ENCODE assay signal across 1 cellular context in the genomic region with DNA sequence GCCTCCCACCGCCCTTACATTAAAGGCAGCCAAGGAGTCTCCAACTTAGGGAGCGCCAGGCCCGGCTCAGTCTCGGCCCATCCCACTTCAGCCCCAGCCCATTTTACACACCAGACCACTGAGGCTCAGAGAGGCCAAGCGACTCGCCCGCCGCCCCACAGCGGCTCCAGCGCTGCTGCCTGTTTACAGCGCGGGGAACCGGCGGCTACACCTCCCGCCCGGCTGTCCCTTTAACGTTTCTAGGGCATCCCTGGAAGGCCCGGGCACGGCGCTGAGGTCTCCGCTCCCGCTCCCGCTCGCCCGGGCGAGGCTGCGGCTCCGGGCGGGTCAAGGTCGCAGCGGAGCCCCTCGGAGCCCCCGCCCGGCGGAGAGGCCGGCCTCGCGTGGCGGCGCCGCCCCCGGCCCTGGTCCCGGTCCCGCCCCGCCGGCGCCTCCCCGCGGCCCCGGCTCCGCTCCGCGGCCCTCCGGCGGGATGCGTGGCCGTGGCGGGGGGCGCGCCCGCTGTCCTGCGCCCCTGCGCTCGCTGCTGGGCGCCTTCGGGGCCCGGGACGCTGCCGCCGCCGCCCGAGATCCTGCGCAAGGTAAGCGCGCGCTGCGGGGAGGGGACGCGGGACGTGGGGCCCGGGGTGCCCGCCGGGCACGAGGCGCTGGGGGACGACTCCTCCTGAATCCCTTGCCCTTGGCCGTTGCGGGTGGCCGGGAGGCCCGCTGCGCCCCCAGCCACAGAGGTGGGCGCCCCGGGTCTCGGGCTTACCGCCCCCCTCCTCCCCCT.
TF ChIP-seq lines count a peak whose summit lies in the region.

No MANE protein-coding gene starts in this region.

TF ChIP-seq in WTC11, 78 proteins besides CTCF, POLR2A, EP300 and RAD21 (continued from another document):
- TF ChIP-seq, protein P1, sequence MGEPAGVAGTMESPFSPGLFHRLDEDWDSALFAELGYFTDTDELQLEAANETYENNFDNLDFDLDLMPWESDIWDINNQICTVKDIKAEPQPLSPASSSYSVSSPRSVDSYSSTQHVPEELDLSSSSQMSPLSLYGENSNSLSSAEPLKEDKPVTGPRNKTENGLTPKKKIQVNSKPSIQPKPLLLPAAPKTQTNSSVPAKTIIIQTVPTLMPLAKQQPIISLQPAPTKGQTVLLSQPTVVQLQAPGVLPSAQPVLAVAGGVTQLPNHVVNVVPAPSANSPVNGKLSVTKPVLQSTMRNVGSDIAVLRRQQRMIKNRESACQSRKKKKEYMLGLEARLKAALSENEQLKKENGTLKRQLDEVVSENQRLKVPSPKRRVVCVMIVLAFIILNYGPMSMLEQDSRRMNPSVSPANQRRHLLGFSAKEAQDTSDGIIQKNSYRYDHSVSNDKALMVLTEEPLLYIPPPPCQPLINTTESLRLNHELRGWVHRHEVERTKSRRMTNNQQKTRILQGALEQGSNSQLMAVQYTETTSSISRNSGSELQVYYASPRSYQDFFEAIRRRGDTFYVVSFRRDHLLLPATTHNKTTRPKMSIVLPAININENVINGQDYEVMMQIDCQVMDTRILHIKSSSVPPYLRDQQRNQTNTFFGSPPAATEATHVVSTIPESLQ (CRISPR knock-in tag; IDR thresholded peaks at IDR 0.05) = no peak
- no peak for TF ChIP-seq SMAD4 (CRISPR knock-in tag; IDR thresholded peaks at IDR 0.05)
- TF ChIP-seq CREB1 (CRISPR knock-in tag; IDR thresholded peaks at IDR 0.05) = no peak
- TF ChIP-seq, protein P2, sequence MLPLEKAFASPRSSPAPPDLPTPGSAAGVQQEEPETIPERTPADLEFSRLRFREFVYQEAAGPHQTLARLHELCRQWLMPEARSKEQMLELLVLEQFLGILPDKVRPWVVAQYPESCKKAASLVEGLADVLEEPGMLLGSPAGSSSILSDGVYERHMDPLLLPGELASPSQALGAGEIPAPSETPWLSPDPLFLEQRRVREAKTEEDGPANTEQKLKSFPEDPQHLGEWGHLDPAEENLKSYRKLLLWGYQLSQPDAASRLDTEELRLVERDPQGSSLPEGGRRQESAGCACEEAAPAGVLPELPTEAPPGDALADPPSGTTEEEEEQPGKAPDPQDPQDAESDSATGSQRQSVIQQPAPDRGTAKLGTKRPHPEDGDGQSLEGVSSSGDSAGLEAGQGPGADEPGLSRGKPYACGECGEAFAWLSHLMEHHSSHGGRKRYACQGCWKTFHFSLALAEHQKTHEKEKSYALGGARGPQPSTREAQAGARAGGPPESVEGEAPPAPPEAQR (CRISPR knock-in tag; IDR thresholded peaks at IDR 0.05) = no peak
- no peak for TF ChIP-seq IRF2 (CRISPR knock-in tag; IDR thresholded peaks at IDR 0.05; ENCODE audit: borderline replicate concordance, low read depth)
- no peak for TF ChIP-seq OVOL2 (CRISPR knock-in tag; IDR thresholded peaks at IDR 0.05; ENCODE audit: borderline replicate concordance)
- no peak for TF ChIP-seq ZBTB21 (CRISPR knock-in tag; IDR thresholded peaks at IDR 0.05; ENCODE audit: borderline replicate concordance)
- 0 out of 2 replicates have a peak, but pooled peaks have one; percentile 7 for TF ChIP-seq ESRRA (CRISPR knock-in tag; IDR thresholded peaks at IDR 0.05; ENCODE audit: borderline replicate concordance)
- TF ChIP-seq, protein P3, sequence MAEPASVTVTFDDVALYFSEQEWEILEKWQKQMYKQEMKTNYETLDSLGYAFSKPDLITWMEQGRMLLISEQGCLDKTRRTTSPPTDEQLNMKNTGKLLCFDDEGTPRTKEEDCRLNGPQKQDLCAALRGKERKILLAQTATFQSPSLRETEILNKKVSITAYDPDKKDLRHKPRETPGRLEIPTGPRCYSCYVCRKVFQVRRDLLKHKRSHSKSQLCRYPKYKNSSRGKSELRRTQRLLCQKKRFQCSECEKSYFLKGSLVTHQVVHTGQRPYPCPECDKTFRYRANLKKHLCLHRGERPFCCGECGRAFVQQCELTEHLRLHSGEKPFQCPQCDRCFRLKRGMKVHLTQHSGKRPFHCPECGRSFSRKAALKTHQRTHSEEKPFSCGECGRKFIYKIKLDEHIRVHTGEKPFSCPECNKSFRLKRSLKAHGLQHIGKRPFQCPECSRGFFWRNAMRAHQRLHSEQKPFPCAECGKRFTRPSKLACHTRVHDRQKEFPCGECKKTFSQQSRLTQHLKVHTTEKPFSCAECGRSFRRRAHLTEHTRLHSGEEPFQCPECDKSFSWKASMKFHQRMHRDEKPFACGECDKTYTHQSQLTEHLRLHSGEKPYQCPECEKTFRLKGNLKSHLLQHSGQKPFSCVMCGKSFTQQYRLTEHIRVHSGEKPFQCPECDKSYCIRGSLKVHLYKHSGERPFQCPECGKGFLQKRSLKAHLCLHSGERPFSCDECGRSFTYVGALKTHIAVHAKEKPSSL (CRISPR knock-in tag; conservative IDR thresholded peaks at IDR 0.05) = no peak
- TF ChIP-seq GTF2I (CRISPR knock-in tag; conservative IDR thresholded peaks at IDR 0.05) = peak; percentile 65; the same call in 1 of the 2 replicates
- no peak for TF ChIP-seq MXD4 (CRISPR knock-in tag; IDR thresholded peaks at IDR 0.05; ENCODE audit: borderline replicate concordance)
- TF ChIP-seq MYBL2 (CRISPR knock-in tag; IDR thresholded peaks at IDR 0.05) = no peak
- TF ChIP-seq PRRX2 (CRISPR knock-in tag; IDR thresholded peaks at IDR 0.05) = no peak
- TF ChIP-seq GABPB1 (CRISPR knock-in tag; IDR thresholded peaks at IDR 0.05) = no peak
- TF ChIP-seq, protein P4, sequence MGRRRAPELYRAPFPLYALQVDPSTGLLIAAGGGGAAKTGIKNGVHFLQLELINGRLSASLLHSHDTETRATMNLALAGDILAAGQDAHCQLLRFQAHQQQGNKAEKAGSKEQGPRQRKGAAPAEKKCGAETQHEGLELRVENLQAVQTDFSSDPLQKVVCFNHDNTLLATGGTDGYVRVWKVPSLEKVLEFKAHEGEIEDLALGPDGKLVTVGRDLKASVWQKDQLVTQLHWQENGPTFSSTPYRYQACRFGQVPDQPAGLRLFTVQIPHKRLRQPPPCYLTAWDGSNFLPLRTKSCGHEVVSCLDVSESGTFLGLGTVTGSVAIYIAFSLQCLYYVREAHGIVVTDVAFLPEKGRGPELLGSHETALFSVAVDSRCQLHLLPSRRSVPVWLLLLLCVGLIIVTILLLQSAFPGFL (CRISPR knock-in tag; IDR thresholded peaks at IDR 0.05; ENCODE audit: borderline replicate concordance) = no peak
- TF ChIP-seq, protein P5, sequence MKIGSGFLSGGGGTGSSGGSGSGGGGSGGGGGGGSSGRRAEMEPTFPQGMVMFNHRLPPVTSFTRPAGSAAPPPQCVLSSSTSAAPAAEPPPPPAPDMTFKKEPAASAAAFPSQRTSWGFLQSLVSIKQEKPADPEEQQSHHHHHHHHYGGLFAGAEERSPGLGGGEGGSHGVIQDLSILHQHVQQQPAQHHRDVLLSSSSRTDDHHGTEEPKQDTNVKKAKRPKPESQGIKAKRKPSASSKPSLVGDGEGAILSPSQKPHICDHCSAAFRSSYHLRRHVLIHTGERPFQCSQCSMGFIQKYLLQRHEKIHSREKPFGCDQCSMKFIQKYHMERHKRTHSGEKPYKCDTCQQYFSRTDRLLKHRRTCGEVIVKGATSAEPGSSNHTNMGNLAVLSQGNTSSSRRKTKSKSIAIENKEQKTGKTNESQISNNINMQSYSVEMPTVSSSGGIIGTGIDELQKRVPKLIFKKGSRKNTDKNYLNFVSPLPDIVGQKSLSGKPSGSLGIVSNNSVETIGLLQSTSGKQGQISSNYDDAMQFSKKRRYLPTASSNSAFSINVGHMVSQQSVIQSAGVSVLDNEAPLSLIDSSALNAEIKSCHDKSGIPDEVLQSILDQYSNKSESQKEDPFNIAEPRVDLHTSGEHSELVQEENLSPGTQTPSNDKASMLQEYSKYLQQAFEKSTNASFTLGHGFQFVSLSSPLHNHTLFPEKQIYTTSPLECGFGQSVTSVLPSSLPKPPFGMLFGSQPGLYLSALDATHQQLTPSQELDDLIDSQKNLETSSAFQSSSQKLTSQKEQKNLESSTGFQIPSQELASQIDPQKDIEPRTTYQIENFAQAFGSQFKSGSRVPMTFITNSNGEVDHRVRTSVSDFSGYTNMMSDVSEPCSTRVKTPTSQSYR (CRISPR knock-in tag; IDR thresholded peaks at IDR 0.05) = no peak
